17 cellular contexts compared by ENCODE assay signal in genomic region chr4:26999689-27000088, GRCh38.
"Had no signal": no experiment of that assay in that cellular context is flagged by ENCODE, and none has a peak within 500 bp of the region (broad histone marks: within the 10 kb centered on the region; RNA-seq: fewer than 3 reads in every experiment).

No MANE protein-coding gene starts in this region.

- H3K9me3 ChIP-seq: colonic mucosa, gastroesophageal sphincter, heart left ventricle, left lung, tibial artery had no signal

- DNase-seq: activated CD4-positive, alpha-beta T cell treated with anti-CD3 and anti-CD28 coated beads, Interleukin-2, amount 10 ng/mL, durations not matched to agents 24 days and 14 days; activated CD8-positive, alpha-beta memory T cell treated with anti-CD3 and anti-CD28 coated beads, Interleukin-2, amount 50 U/mL, for 4 hours; activated T-cell treated with anti-CD3 and anti-CD28 coated beads, Interleukin-2, amount 50 U/mL, for 4 hours; amniotic stem cell; colonic mucosa; endodermal cell; heart left ventricle; left lung; occipital lobe; retina; stimulated activated CD4-positive, alpha-beta T cell treated with anti-CD3 and anti-CD28 coated beads, Interleukin-2, amount 100 ng/mL, for 24 hours; stimulated activated naive CD8-positive, alpha-beta T cell treated with anti-CD3 and anti-CD28 coated beads, Interleukin-15, Interleukin-2, amounts not matched to agents 100 U/mL and 50 U/mL, for 24 hours; substantia nigra; tibial artery had no signal

- H3K4me1 ChIP-seq: colonic mucosa had no signal

- H3K27me3 Mint-ChIP-seq: activated CD4-positive, alpha-beta T cell treated with anti-CD3 and anti-CD28 coated beads, Interleukin-2, amount 10 ng/mL, durations not matched to agents 24 days and 14 days; activated naive CD8-positive, alpha-beta T cell had no signal

- H3K27ac Mint-ChIP-seq: activated CD4-positive, alpha-beta T cell treated with anti-CD3 and anti-CD28 coated beads, Interleukin-2, amount 10 ng/mL, durations not matched to agents 24 days and 14 days; endodermal cell; mesothelial cell of epicardium had no signal

- H3K4me3 Mint-ChIP-seq: activated CD4-positive, alpha-beta T cell treated with anti-CD3 and anti-CD28 coated beads, Interleukin-2, amount 10 ng/mL, durations not matched to agents 24 days and 14 days; activated naive CD8-positive, alpha-beta T cell; activated T-cell treated with anti-CD3 and anti-CD28 coated beads, Interleukin-2, amount 50 U/mL, for 4 hours; endodermal cell; mesothelial cell of epicardium had no signal

- ATAC-seq: activated T-cell treated with anti-CD3 and anti-CD28 coated beads, Interleukin-2, amount 50 U/mL, for 4 hours; gastroesophageal sphincter; left lung; stimulated activated naive CD8-positive, alpha-beta T cell treated with anti-CD3 and anti-CD28 coated beads, Interleukin-15, Interleukin-2, amounts not matched to agents 100 U/mL and 50 U/mL, for 24 hours had no signal

- H3K27ac ChIP-seq: colonic mucosa, gastroesophageal sphincter, heart left ventricle, left lung, tibial artery had no signal

- H3K36me3 ChIP-seq: colonic mucosa, gastroesophageal sphincter, tibial artery had no signal

- H3K4me3 ChIP-seq: colonic mucosa, gastroesophageal sphincter, heart left ventricle, left lung, tibial artery had no signal

- H3K9me3 Mint-ChIP-seq: activated CD4-positive, alpha-beta T cell treated with anti-CD3 and anti-CD28 coated beads, Interleukin-2, amount 10 ng/mL, durations not matched to agents 24 days and 14 days; activated T-cell treated with anti-CD3 and anti-CD28 coated beads, Interleukin-2, amount 50 U/mL, for 4 hours; endodermal cell; mesothelial cell of epicardium had no signal

- H3K27me3 ChIP-seq: colonic mucosa, gastroesophageal sphincter, heart left ventricle, left lung, tibial artery had no signal
